29 cellular contexts compared by ENCODE assay signal in genomic region chr3:129504471-129505100, GRCh38. TPM values are rescaled to one million over a fixed set of nuclear protein-coding genes. Genes with fewer than 3 reads are reported as not detected.
DNase-seq lines count a peak whose midpoint lies in the region; ATAC-seq and TF ChIP-seq lines count a peak whose summit lies in the region.
"Had no signal": no experiment of that assay in that cellular context is flagged by ENCODE, and none has a peak within 500 bp of the region (broad histone marks: within the 10 kb centered on the region; RNA-seq: fewer than 3 reads in every experiment).

No MANE protein-coding gene starts in this region.

- H3K9me3 ChIP-seq in gastrocnemius medialis (no peaks in the 10 kb centered on the region), GM23248 (ENCODE audit: low read depth) (no peaks in the 10 kb centered on the region)
- H3K9me3 ChIP-seq: vagina had no signal

- H3K79me2 ChIP-seq in GM23248 (ENCODE audit: insufficient read depth): no peaks in the 10 kb centered on the region
- H3K79me2 ChIP-seq: parathyroid adenoma had no signal

- no peaks in the 10 kb centered on the region for H4K20me1 ChIP-seq in GM23248 (ENCODE audit: insufficient read depth)

- H3K36me3 ChIP-seq in gastrocnemius medialis (no peaks in the 10 kb centered on the region), GM23248 (ENCODE audit: low read depth) (no peaks in the 10 kb centered on the region; the same call in 1 of the 2 replicates)
- H3K36me3 ChIP-seq: brain microvascular endothelial cell had no signal

- in situ Hi-C loops in gastrocnemius medialis (cut with MboI; ENCODE audit: low sequenced_read_pairs in 4 of 4) (no loop called here), GM23248 (cut with MboI) (no loop called here)

- no peak for TF ChIP-seq CTCF in gastrocnemius medialis (IDR thresholded peaks at IDR 0.05 in 4 of 5, conservative IDR thresholded peaks at IDR 0.05 in 1 of 5)

- TF ChIP-seq POLR2A in gastrocnemius medialis (IDR thresholded peaks at IDR 0.05): no peak

- DNase-seq in DMS79 (lab: John Stamatoyannopoulos, UW) (peak; percentile 12), DMS79 treated with DMSO at 0.1 percent for 48 hours (lab: John Stamatoyannopoulos, UW) (no peak), NOMO-1 (lab: John Stamatoyannopoulos, UW; ENCODE audit: unreplicated experiment in 2 of 2) (peak; percentile 51 to 78), fibroblast of gingiva (ENCODE audit: low read depth) (peak; percentile 53), gastrocnemius medialis (peak; percentile 46 to 70), GM23248 (no peak)
- DNase-seq: activated CD4-positive, alpha-beta T cell treated with anti-CD3 and anti-CD28 coated beads, Interleukin-2, amount 50 U/mL, for 1 hour; activated CD8-positive, alpha-beta memory T cell treated with anti-CD3 and anti-CD28 coated beads, Interleukin-2, amount 10 ng/mL, durations not matched to agents 7 days and 5 days; activated naive CD4-positive, alpha-beta T cell; activated T-cell treated with anti-CD3 and anti-CD28 coated beads, Interleukin-2, amount 50 U/mL, for 72 hours; brain microvascular endothelial cell; CD4-positive, alpha-beta T cell; KG1; kidney; NCI-H526; OCI-M1; stimulated activated naive CD4-positive, alpha-beta T cell; T1000 had no signal

- H3K4me3 ChIP-seq in gastrocnemius medialis (no peak overlapping the region), GM23248 (no peak overlapping the region)
- H3K4me3 ChIP-seq: lung, vagina had no signal

- H3K4me2 ChIP-seq in GM23248 (ENCODE audit: unreplicated experiment): no peak overlapping the region

- ATAC-seq in gastrocnemius medialis (peak; percentile 95 to 97), GM18502 (IDR thresholded peaks at IDR 0.05; ENCODE audit: poor library complexity, unreplicated experiment) (no peak), GM18861 (IDR thresholded peaks at IDR 0.05; ENCODE audit: unreplicated experiment) (no peak)
- ATAC-seq: activated CD8-positive, alpha-beta memory T cell treated with anti-CD3 and anti-CD28 coated beads, Interleukin-2, amount 10 ng/mL, durations not matched to agents 7 days and 5 days; activated T-cell treated with anti-CD3 and anti-CD28 coated beads, Interleukin-2, amount 50 U/mL, for 72 hours; WTC11 had no signal

- H3K27ac ChIP-seq in gastrocnemius medialis (peak overlapping the region; percentile 7 to 82 (median 72)), GM23248 (no peak overlapping the region)
- H3K27ac ChIP-seq: 22Rv1, brain microvascular endothelial cell, parathyroid adenoma, vagina had no signal

- WGBS in GM23248 (ENCODE audit: low coverage in 1 of 2, low lambda C conversion rate in 2 of 2, missing lambda C conversion rate in 2 of 2), 2 experiments: 88 to 90% methylated on average over 5 of the region's 5 CpGs

- H3F3A ChIP-seq in GM23248 (ENCODE audit: insufficient read depth): no peaks in the 10 kb centered on the region

- no peaks in the 10 kb centered on the region for H3K9me2 ChIP-seq in GM23248 (ENCODE audit: insufficient read depth)

- intact Hi-C loops in gastrocnemius medialis (cut with DNase I; ENCODE audit: low total_unique reads): loop anchor here (5.0 kb wide), 1 partner anchor 93 kb away; no protein-coding TSS in a partner anchor

- H2AFZ ChIP-seq in GM23248: no peak overlapping the region
- H2AFZ ChIP-seq: parathyroid adenoma had no signal

- peaks cover 64 to 78% of the 10 kb centered on the region in 2 donors for H3K4me1 ChIP-seq in gastrocnemius medialis
- no peaks in the 10 kb centered on the region for H3K4me1 ChIP-seq in GM23248 (ENCODE audit: insufficient read depth)
- H3K4me1 ChIP-seq: parathyroid adenoma, vagina had no signal

- no peaks in the 10 kb centered on the region for H3K27me3 ChIP-seq in gastrocnemius medialis
- no peaks in the 10 kb centered on the region for H3K27me3 ChIP-seq in GM23248 (replicated peaks; ENCODE audit: insufficient read depth)
- H3K27me3 ChIP-seq: brain microvascular endothelial cell, vagina had no signal

- no peak overlapping the region for H3K9ac ChIP-seq in GM23248
- H3K9ac ChIP-seq: parathyroid adenoma had no signal

RNA-seq across cellular contexts. Expression of gene RHO, which starts 23.9 kb away (rescaled TPM):
- total RNA-seq in gastrocnemius medialis: not detected
- total RNA-seq in GM23248 (2014; rRNA removed; shearing (Covaris generic)): not detected in 2 replicates
- not detected in 2 replicates for polyA plus RNA-seq in GM23248 (2016; fragmentation: Nextera tagmentation; extraction: Ambion mirVana)
- total RNA-seq: activated CD8-positive, alpha-beta memory T cell treated with anti-CD3 and anti-CD28 coated beads, Interleukin-2, amount 10 ng/mL, durations not matched to agents 7 days and 5 days; activated T-cell treated with anti-CD3 and anti-CD28 coated beads, Interleukin-2, amount 50 U/mL, for 72 hours; CD4-positive, alpha-beta T cell; chondrocyte; endothelial cell of umbilical vein; kidney; lung; neural crest cell; vagina; WTC11 had no signal
- polyA plus RNA-seq: adipose tissue, endothelial cell of umbilical vein had no signal

RNA-seq across cellular contexts. Expression of gene H1-8, which starts 38.4 kb away (rescaled TPM):
- total RNA-seq in gastrocnemius medialis: not detected
- not detected in 2 replicates for total RNA-seq in GM23248 (2014; rRNA removed; shearing (Covaris generic))
- not detected in 2 replicates for polyA plus RNA-seq in GM23248 (2016; fragmentation: Nextera tagmentation; extraction: Ambion mirVana)
- total RNA-seq: activated CD8-positive, alpha-beta memory T cell treated with anti-CD3 and anti-CD28 coated beads, Interleukin-2, amount 10 ng/mL, durations not matched to agents 7 days and 5 days; activated T-cell treated with anti-CD3 and anti-CD28 coated beads, Interleukin-2, amount 50 U/mL, for 72 hours; CD4-positive, alpha-beta T cell; chondrocyte; endothelial cell of umbilical vein; kidney; lung; neural crest cell; vagina; WTC11 had no signal
- polyA plus RNA-seq: adipose tissue, endothelial cell of umbilical vein, lung had no signal

Comparison
In these comparisons a context has a peak if more than half of its experiments do, and no peak if none do; other contexts are left out.
1. DNase-seq: peak in DMS79 (single experiment), NOMO-1 (2 of 2), fibroblast of gingiva (single experiment) and gastrocnemius medialis (2 of 2); none in DMS79 treated with DMSO at 0.1 percent for 48 hours (single experiment) and GM23248 (single experiment).
2. ATAC-seq: peak in gastrocnemius medialis (2 of 2); none in GM18502 (single experiment) and GM18861 (single experiment).